1 cellular context compared by ENCODE assay signal in the genomic region with DNA sequence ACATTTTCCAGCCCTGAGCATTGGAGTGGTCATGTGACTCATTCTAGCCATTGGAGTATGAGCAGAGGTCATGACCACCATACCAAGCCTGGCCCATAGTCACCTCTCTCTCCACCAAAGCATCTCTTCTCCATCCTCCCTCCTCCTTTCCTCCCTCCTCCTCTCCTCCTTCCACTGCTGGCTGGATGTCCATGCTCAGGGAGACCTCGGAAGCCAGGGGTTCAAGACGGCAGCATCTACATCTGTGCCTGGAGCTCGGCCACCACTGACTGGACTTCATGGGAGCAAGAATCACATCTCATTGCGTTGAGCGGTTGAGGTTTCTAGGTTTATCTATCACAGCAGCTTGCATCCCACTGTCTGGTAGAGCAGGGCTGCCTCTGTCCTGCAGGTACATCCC.
TF ChIP-seq lines count a peak whose summit lies in the region.

No MANE protein-coding gene starts in this region.

TF ChIP-seq in IMR-90, 13 proteins besides CTCF, POLR2A, EP300 and RAD21 (continued from another document):
- TF ChIP-seq CEBPB (IDR thresholded peaks at IDR 0.05; ENCODE audit: low read depth, low read length) (no peak), CHD1 (IDR thresholded peaks at IDR 0.05; ENCODE audit: low read depth, low read length) (no peak), FOS (IDR thresholded peaks at IDR 0.05; ENCODE audit: low read depth, low read length) (no peak), NFE2L2 (IDR thresholded peaks at IDR 0.05; ENCODE audit: low read depth, low read length) (no peak)
